In the genomic region with DNA sequence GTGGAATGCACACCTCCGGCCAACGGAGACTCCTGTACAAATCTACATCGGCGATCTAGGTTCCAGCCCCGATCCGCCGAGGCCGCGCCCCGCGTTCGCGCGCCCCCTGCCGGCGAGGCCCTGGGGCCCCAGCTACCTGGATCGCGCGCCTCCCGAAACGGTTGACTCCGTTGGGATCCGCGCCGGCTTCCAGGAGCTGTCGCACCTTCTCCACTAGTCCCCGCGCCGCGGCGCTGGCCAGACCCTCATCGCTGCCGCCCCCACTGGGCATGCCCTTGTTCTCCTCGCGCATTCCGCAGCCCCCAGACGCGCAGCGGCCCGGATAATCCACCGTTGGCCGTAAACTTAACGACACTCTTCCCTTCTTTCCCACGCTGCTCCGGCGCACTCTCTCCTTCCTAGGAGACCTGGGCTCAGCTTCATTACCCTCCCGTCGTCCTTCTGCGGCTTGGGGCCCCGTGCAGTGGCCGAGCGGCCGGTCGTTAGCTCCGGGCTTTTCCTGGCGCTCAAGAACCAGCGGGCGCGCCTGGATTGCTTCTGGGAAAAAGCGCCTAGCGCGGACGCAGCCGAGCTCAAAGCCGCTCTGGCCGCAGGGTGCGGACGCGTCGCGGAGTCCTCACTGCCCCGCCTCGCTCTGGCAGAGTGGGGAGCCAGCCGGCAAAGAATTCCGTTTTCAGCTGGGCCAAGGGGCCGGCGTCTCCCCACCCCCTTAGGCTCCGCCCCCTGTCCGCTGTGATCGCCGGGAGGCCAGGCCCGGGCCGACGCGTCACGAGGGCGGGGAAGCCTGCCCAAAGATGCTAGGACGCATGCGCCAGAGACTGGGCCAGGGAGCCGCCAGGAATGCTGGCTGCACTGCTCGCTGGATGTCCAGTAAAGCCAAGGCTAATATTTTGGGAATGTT, we compare ENCODE assay signal across 8 cellular contexts. TPM values are rescaled to one million over a fixed set of nuclear protein-coding genes. Genes with fewer than 3 reads are reported as not detected.
DNase-seq lines count a peak whose midpoint lies in the region; ATAC-seq, FAIRE-seq and TF ChIP-seq lines count a peak whose summit lies in the region.

A gene with protein sequence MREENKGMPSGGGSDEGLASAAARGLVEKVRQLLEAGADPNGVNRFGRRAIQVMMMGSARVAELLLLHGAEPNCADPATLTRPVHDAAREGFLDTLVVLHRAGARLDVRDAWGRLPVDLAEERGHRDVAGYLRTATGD (minus strand): TSS at position 644 of the 901 bp plus-strand sequence. CDS start 352 bp downstream, at position 292.

- no TSS peak for BruUV-seq in A673 (replicated peaks; lab: Mats Ljungman, UMichigan)

- H3K9ac ChIP-seq in keratinocyte (ENCODE audit: control insufficient read depth, extremely low read depth, insufficient read depth, low read length) = peak within 1 kb of the TSS; percentile 93

- peak within 1 kb of the TSS; percentile 46 for H2AFZ ChIP-seq in keratinocyte (ENCODE audit: control insufficient read depth, low read length)

- in situ Hi-C loops in GM13976 (cut with MboI; ENCODE audit: low sequenced_read_pairs, unreplicated experiment) = no loop called here

- POLR2A ChIA-PET in A673 (lab: Charles Lee; ENCODE audit: low non-redundant PET) = no interaction called here

- peaks cover 24% of the 10 kb centered on the region for H3K79me2 ChIP-seq in keratinocyte (ENCODE audit: control insufficient read depth, insufficient read depth, low read length)

- TF ChIP-seq CTCF in GM13976 (IDR thresholded peaks at IDR 0.05; ENCODE audit: borderline replicate concordance, control extremely low read depth, extremely low read depth, insufficient read depth, missing control alignments) (peak; percentile 98), WERI-Rb-1 (IDR thresholded peaks at IDR 0.05; ENCODE audit: low read depth, low read length) (peak; percentile 89), keratinocyte (optimal IDR thresholded peaks at IDR 0.05 in 1 of 3, IDR thresholded peaks at IDR 0.05 in 1 of 3, conservative IDR thresholded peaks at IDR 0.05 in 1 of 3; ENCODE audit: extremely low read depth in 1 of 3, insufficient read depth in 2 of 3, low read length in 3 of 3) (peak; percentile 76 to 90 (median 90)), A673 (conservative IDR thresholded peaks at IDR 0.05; ENCODE audit: low read depth, low read length) (no peak)

- peak; percentile 89 for ATAC-seq in HG02763 (IDR thresholded peaks at IDR 0.05; ENCODE audit: unreplicated experiment)

- peak within 1 kb of the TSS; percentile 68 for H3K4me2 ChIP-seq in keratinocyte (ENCODE audit: control insufficient read depth, extremely low read depth, insufficient read depth, low read depth, low read length)

- H3K4me3 ChIP-seq in WERI-Rb-1 (ENCODE audit: low read depth, low read length) = peak within 1 kb of the TSS; percentile 70
- H3K4me3 ChIP-seq in keratinocyte (ENCODE audit: control insufficient read depth in 2 of 3, extremely low read depth in 1 of 3, insufficient read depth in 2 of 3, low read depth in 1 of 3, low read length in 3 of 3) = peak within 1 kb of the TSS; percentile 63 to 84 (median 72)
- H3K4me3 ChIP-seq in A673 (ENCODE audit: low read depth, low read length, poor library complexity, severe bottlenecking) = no peak within 1 kb of the TSS

- DNase-seq in GM13976 (ENCODE audit: low spot score) (peak; percentile 91), NCI-H187 (lab: John Stamatoyannopoulos, UW) (peak; percentile 90 to 94), WERI-Rb-1 (peak; percentile 96), cerebellum (ENCODE audit: low spot score) (peak; percentile 72), keratinocyte (ENCODE audit: low read depth, low spot score) (peak; percentile 45), smooth muscle cell of the brain vasculature (ENCODE audit: low read depth, low spot score) (peak; percentile 87), A673 (ENCODE audit: low spot score) (no peak)

- no peaks in the 10 kb centered on the region for H3K27me3 ChIP-seq in WERI-Rb-1 (ENCODE audit: insufficient read depth, low read depth, severe bottlenecking)
- H3K27me3 ChIP-seq in keratinocyte (ENCODE audit: control insufficient read depth, extremely low read depth, insufficient read depth, low read length) = no peaks in the 10 kb centered on the region
- H3K27me3 ChIP-seq in A673 (replicated peaks; ENCODE audit: insufficient read depth, low read depth, low read length, poor library complexity) = no peaks in the 10 kb centered on the region

- no peaks in the 10 kb centered on the region for H4K20me1 ChIP-seq in keratinocyte (ENCODE audit: control insufficient read depth, extremely low read depth, insufficient read depth, low read length)

- H3K36me3 ChIP-seq in WERI-Rb-1 (no peaks in the 10 kb centered on the region), keratinocyte (ENCODE audit: control insufficient read depth in 2 of 2, extremely low read depth in 1 of 2, insufficient read depth in 2 of 2, low read length in 2 of 2) (peaks cover 0 to 2% of the 10 kb centered on the region in 2 experiments), A673 (ENCODE audit: insufficient read depth, low read length, poor library complexity, severe bottlenecking) (no peaks in the 10 kb centered on the region)

- no peaks in the 10 kb centered on the region for H3K9me3 ChIP-seq in WERI-Rb-1 (ENCODE audit: severe bottlenecking)
- H3K9me3 ChIP-seq in keratinocyte (ENCODE audit: control insufficient read depth, low read depth, low read length) = no peaks in the 10 kb centered on the region
- H3K9me3 ChIP-seq in A673 (ENCODE audit: low read depth, low read length, poor library complexity, severe bottlenecking) = no peaks in the 10 kb centered on the region

- dilution Hi-C loops in keratinocyte (cut with MboI; ENCODE audit: extremely low pct_ligation_motif_present, low sequenced_read_pairs) = no loop called here

- CTCF ChIA-PET in A673 (lab: Charles Lee) = no interaction called here

- intact Hi-C loops in A673 (cut with micrococcal nuclease; ENCODE audit: unreplicated experiment) = no loop called here

- H3K27ac ChIP-seq in WERI-Rb-1 = peak within 1 kb of the TSS; percentile 61
- peak within 1 kb of the TSS; percentile 88 for H3K27ac ChIP-seq in keratinocyte (ENCODE audit: control insufficient read depth, insufficient read depth, low read length)
- H3K27ac ChIP-seq in A673 (ENCODE audit: low read depth, low read length, poor library complexity, severe bottlenecking) = no peak within 1 kb of the TSS

- FAIRE-seq in keratinocyte (lab: Jason Lieb, UNC) = peak; percentile 92

- H3K4me1 ChIP-seq in keratinocyte (ENCODE audit: control insufficient read depth, extremely low read depth, insufficient read depth, low read length) (peaks cover 13% of the 10 kb centered on the region), A673 (ENCODE audit: insufficient read depth, low read length, poor library complexity, severe bottlenecking) (no peaks in the 10 kb centered on the region)

- H3K9me1 ChIP-seq in keratinocyte (ENCODE audit: control insufficient read depth, extremely low read depth, insufficient read depth, low read length) = no peaks in the 10 kb centered on the region

RNA-seq across cellular contexts. Expression of the gene that starts here (rescaled TPM):
- 0.09 TPM for total RNA-seq in cerebellum
- polyA plus RNA-seq in keratinocyte = 17.9 to 34.3 TPM (median 19.9 TPM) in 3 replicates
- polyA plus RNA-seq in keratinocyte (2011; ENCODE audit: low read depth) = 48.0 TPM
- polyA plus RNA-seq in keratinocyte (2011; cell fraction: cytosol; rRNA removed) = 19.5 and 25.4 TPM in 2 replicates
- 70.7 and 78.3 TPM in 2 replicates for polyA plus RNA-seq in keratinocyte (2011; cell fraction: nucleus; rRNA removed)
- 15.3 and 67.4 TPM in 2 replicates for polyA plus RNA-seq in keratinocyte (2012; ENCODE audit: low replicate concordance)
- polyA minus RNA-seq in keratinocyte = 5.9 to 22.6 TPM (median 17.3 TPM) in 3 replicates
- polyA minus RNA-seq in keratinocyte (2011; cell fraction: cytosol; rRNA and poly(A)+ RNA removed) = 22.6 TPM
- 29.0 and 38.3 TPM in 2 replicates for polyA minus RNA-seq in keratinocyte (2011; cell fraction: nucleus; rRNA and poly(A)+ RNA removed)
- total RNA-seq in A673 (2021) = not detected in 2 replicates

Comparison
In these comparisons a context has a peak if more than half of its experiments do, and no peak if none do; other contexts are left out.
1. Peak in DNase-seq in cerebellum; RNA of the gene not detected or under 1 TPM.